In genomic region chr16:9090101-9090959, GRCh38 we compare ENCODE assay signal across 8 cellular contexts. TPM values are rescaled to one million over a fixed set of nuclear protein-coding genes. Genes with fewer than 3 reads are reported as not detected.
DNase-seq lines count a peak whose midpoint lies in the region; ATAC-seq and TF ChIP-seq lines count a peak whose summit lies in the region.

No MANE protein-coding gene starts in this region.

- intact Hi-C loops in Right ventricle myocardium superior (cut with DNase I) = no loop called here

- peaks cover 15% of the 10 kb centered on the region for H3K4me1 ChIP-seq in ES-I3 (ENCODE audit: insufficient read depth, low read length)
- H3K4me1 ChIP-seq in OCI-LY3 (ENCODE audit: low read length) = peaks cover 25% of the 10 kb centered on the region
- H3K4me1 ChIP-seq in parathyroid adenoma = no peaks in the 10 kb centered on the region

- CTCF ChIA-PET in activated naive CD4-positive, alpha-beta T cell treated with anti-CD3 and anti-CD28 coated beads, Interleukin-2, amount 10 ng/mL, durations not matched to agents 7 days and 5 days (lab: Charles Lee) = no interaction called here

- peak; percentile 68 for DNase-seq in activated naive CD4-positive, alpha-beta T cell treated with anti-CD3 and anti-CD28 coated beads, Interleukin-2, amount 10 ng/mL, durations not matched to agents 7 days and 5 days
- peak; percentile 69 for DNase-seq in Right ventricle myocardium superior
- no peak for DNase-seq in kidney glomerular epithelial cell (lab: John Stamatoyannopoulos, UW)
- DNase-seq in middle frontal gyrus (ENCODE audit: extremely low spot score, low spot score) = no peak
- no peak for DNase-seq in NCI-H345 treated with DMSO at 0.1 percent for 48 hours (lab: John Stamatoyannopoulos, UW; ENCODE audit: unreplicated experiment)

- H3K27me3 ChIP-seq in OCI-LY3 (ENCODE audit: low read depth, low read length) (no peaks in the 10 kb centered on the region), parathyroid adenoma (ENCODE audit: control insufficient read depth, insufficient read depth, low read length) (no peaks in the 10 kb centered on the region)

- H2AFZ ChIP-seq in OCI-LY3 (ENCODE audit: low read depth, low read length) (peak overlapping the region; percentile 69; the same call in 1 of the 2 replicates), parathyroid adenoma (peak overlapping the region; percentile 96)

- H3K4me2 ChIP-seq in OCI-LY3 (ENCODE audit: low read length) = peak overlapping the region; percentile 90
- H3K4me2 ChIP-seq in parathyroid adenoma (ENCODE audit: low read length) = peak overlapping the region; percentile 97

- H3K27me3 Mint-ChIP-seq in activated naive CD4-positive, alpha-beta T cell treated with anti-CD3 and anti-CD28 coated beads, Interleukin-2, amount 10 ng/mL, durations not matched to agents 7 days and 5 days = no peaks in the 10 kb centered on the region

- peak overlapping the region; percentile 98 for H3K27ac Mint-ChIP-seq in activated naive CD4-positive, alpha-beta T cell treated with anti-CD3 and anti-CD28 coated beads, Interleukin-2, amount 10 ng/mL, durations not matched to agents 7 days and 5 days

- peak overlapping the region; percentile 70 for H3K27ac ChIP-seq in OCI-LY3 (ENCODE audit: low read length)
- peak overlapping the region; percentile 70 for H3K27ac ChIP-seq in parathyroid adenoma

- peaks cover 23% of the 10 kb centered on the region for H3K4me1 Mint-ChIP-seq in activated naive CD4-positive, alpha-beta T cell treated with anti-CD3 and anti-CD28 coated beads, Interleukin-2, amount 10 ng/mL, durations not matched to agents 7 days and 5 days

- H3K4me3 ChIP-seq in OCI-LY3 (ENCODE audit: low read length) (peak overlapping the region; percentile 93), parathyroid adenoma (ENCODE audit: low read depth, low read length) (peak overlapping the region; percentile 79)

- H3K9me3 Mint-ChIP-seq in activated naive CD4-positive, alpha-beta T cell treated with anti-CD3 and anti-CD28 coated beads, Interleukin-2, amount 10 ng/mL, durations not matched to agents 7 days and 5 days = no peaks in the 10 kb centered on the region

- peaks cover 13% of the 10 kb centered on the region; the same call in 1 of the 2 replicates for H3K36me3 ChIP-seq in ES-I3 (ENCODE audit: insufficient read depth, low read length)
- peaks cover 25% of the 10 kb centered on the region for H3K36me3 ChIP-seq in OCI-LY3 (replicated peaks; ENCODE audit: low read depth, low read length)
- peaks cover 4% of the 10 kb centered on the region for H3K36me3 ChIP-seq in parathyroid adenoma (ENCODE audit: control insufficient read depth, insufficient read depth, low read length)

- H4K20me1 ChIP-seq in OCI-LY3 (ENCODE audit: insufficient read depth, low read length) = peaks cover 28% of the 10 kb centered on the region

- ATAC-seq in Right ventricle myocardium superior (ENCODE audit: poor library complexity) = peak; percentile 30

- H3K79me2 ChIP-seq in OCI-LY3 (ENCODE audit: low read length) = peaks cover 38% of the 10 kb centered on the region
- H3K79me2 ChIP-seq in parathyroid adenoma = peaks cover 21% of the 10 kb centered on the region

- peak overlapping the region; percentile 71 for H3K4me3 Mint-ChIP-seq in activated naive CD4-positive, alpha-beta T cell treated with anti-CD3 and anti-CD28 coated beads, Interleukin-2, amount 10 ng/mL, durations not matched to agents 7 days and 5 days

- H3K9ac ChIP-seq in ES-I3 (ENCODE audit: low read depth, low read length) (peak overlapping the region; percentile 86), OCI-LY3 (ENCODE audit: low read length) (peak overlapping the region; percentile 95), parathyroid adenoma (peak overlapping the region; percentile 58)

- H3K9me3 ChIP-seq in ES-I3 (ENCODE audit: control insufficient read depth, insufficient read depth, low read length) (no peaks in the 10 kb centered on the region), OCI-LY3 (ENCODE audit: insufficient read depth, low read length) (no peaks in the 10 kb centered on the region), parathyroid adenoma (ENCODE audit: control insufficient read depth, low read length) (no peaks in the 10 kb centered on the region)

- peaks cover 24% of the 10 kb centered on the region for H3K36me3 Mint-ChIP-seq in activated naive CD4-positive, alpha-beta T cell treated with anti-CD3 and anti-CD28 coated beads, Interleukin-2, amount 10 ng/mL, durations not matched to agents 7 days and 5 days

- TF ChIP-seq CTCF in OCI-LY3 (IDR thresholded peaks at IDR 0.05; ENCODE audit: low read depth, low read length) (no peak), parathyroid adenoma (IDR thresholded peaks at IDR 0.05) (no peak)

RNA-seq across cellular contexts. Expression of gene HAPSTR1, which starts 1.1 kb away (rescaled TPM):
- total RNA-seq in Right ventricle myocardium superior = 51.7 TPM

Comparison
In these comparisons a context has a peak if more than half of its experiments do, and no peak if none do; other contexts are left out.
1. DNase-seq: peak in activated naive CD4-positive, alpha-beta T cell treated with anti-CD3 and anti-CD28 coated beads, Interleukin-2, amount 10 ng/mL, durations not matched to agents 7 days and 5 days (single experiment) and Right ventricle myocardium superior (single experiment); none in kidney glomerular epithelial cell (single experiment), middle frontal gyrus (single experiment) and NCI-H345 treated with DMSO at 0.1 percent for 48 hours (single experiment).
2. Peak in every context shown above with its lines, with median percentiles within 50 percentile points of each other: H3K9ac ChIP-seq.